ENCODE assay signal across 20 cellular contexts in genomic region chr5:55766408-55766807, GRCh38. TPM values are rescaled to one million over a fixed set of nuclear protein-coding genes. Genes with fewer than 3 reads are reported as not detected.
"Had no signal": no experiment of that assay in that cellular context is flagged by ENCODE, and none has a peak within 500 bp of the region (broad histone marks: within the 10 kb centered on the region; RNA-seq: fewer than 3 reads in every experiment).

No MANE protein-coding gene starts in this region.

- ATAC-seq: HepG2, Right ventricle myocardium inferior had no signal

- DNase-seq: IMR-90, Karpas-422, KG1, MG63, NCI-H1092 treated with DMSO at 0.1 percent for 48 hours, NCI-H1436, NCI-H187, NCI-H2029, NCI-H2081 treated with DMSO at 0.1 percent for 48 hours, NCI-H2227 treated with DMSO at 0.1 percent for 48 hours, NCI-H526, OCI-M1, PC-9, Peyer's patch, SIG-M5 had no signal

RNA-seq across cellular contexts. Expression of gene DDX4, which starts 28.5 kb away (rescaled TPM):
- total RNA-seq: HepG2, IMR-90, NCI-H460, PC-9, Peyer's patch, Right ventricle myocardium inferior, RPMI7951, SJSA1 had no signal
- polyA plus RNA-seq: IMR-90 had no signal
